In the genomic region with DNA sequence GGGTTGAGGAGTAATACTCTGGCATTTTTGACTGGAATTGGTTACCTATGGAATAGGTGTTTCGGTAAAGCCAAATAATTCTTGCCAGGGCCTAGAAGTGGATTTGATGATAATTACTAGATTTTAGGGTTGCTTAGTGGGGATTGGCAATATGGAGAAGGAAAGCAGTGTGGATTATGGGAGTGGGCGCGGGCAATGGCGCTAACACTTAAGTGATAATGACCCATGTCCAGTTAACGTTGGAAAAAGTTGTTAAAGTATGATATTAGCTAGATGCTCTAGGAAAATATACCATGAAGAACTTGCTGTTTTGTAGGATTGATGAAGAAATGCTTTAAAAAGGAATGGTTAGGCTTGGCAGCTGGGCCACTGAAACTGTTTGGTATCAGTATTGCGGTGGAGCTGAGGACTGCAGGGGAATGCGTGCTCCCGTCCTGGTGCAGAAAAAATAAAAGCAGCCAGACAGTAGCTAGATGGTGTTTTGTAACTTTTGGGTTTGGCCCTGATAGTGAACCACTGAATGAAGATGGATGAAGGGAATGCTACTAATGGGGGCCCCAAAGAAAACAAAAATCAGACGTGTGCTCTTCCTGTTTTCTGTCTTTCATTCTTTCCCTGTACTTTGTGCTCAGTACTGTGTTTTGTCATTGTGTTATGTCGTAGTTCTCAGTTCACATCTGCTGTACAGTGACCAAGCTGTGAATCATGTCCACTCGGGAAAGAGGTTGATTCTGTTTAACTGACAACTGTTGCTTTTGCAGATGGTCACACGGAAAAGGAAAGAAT, we compare ENCODE assay signal across 8 cellular contexts. TPM values are rescaled to one million over a fixed set of nuclear protein-coding genes. Genes with fewer than 3 reads are reported as not detected.
A peak's percentile ranks its signal among the peaks of the same experiment; 100 is the strongest.
DNase-seq lines count a peak whose midpoint lies in the region; ATAC-seq, FAIRE-seq and TF ChIP-seq lines count a peak whose summit lies in the region.

No MANE protein-coding gene starts in this region.

- TF ChIP-seq POLR2A in A549 (IDR thresholded peaks at IDR 0.05; ENCODE audit: low read length), result no peak
- TF ChIP-seq POLR2A in GM12892 (IDR thresholded peaks at IDR 0.05; ENCODE audit: low read depth, low read length), result no peak
- peak in 1 of 2 donors; percentile 12 for TF ChIP-seq POLR2A in Peyer's patch (IDR thresholded peaks at IDR 0.05)
- TF ChIP-seq POLR2A in body of pancreas (IDR thresholded peaks at IDR 0.05), result peak in 2 of 3 donors; percentile 53

- ATAC-seq in A549 (peak; percentile 66 to 71; a peak in 5 of 6 replicates), HG02973 (IDR thresholded peaks at IDR 0.05; ENCODE audit: unreplicated experiment) (peak; percentile 45), body of pancreas (peak; percentile 39)

- H3K9me3 ChIP-seq in A549, result no peaks in the 10 kb centered on the region
- H3K9me3 ChIP-seq in Peyer's patch, result no peaks in the 10 kb centered on the region
- no peaks in the 10 kb centered on the region for H3K9me3 ChIP-seq in body of pancreas

- no peaks in the 10 kb centered on the region for H3K9me3 Mint-ChIP-seq in immature natural killer cell

- H3K4me1 ChIP-seq in A549 (peaks cover 29% of the 10 kb centered on the region), Peyer's patch (peaks cover 0 to 29% (median 1%) of the 10 kb centered on the region in 4 donors), body of pancreas (peaks cover 67% of the 10 kb centered on the region)

- no peaks in the 10 kb centered on the region for H3K36me3 Mint-ChIP-seq in immature natural killer cell

- no peak for TF ChIP-seq RAD21 in A549 (conservative IDR thresholded peaks at IDR 0.05 in 1 of 2, IDR thresholded peaks at IDR 0.05 in 1 of 2)

- DNase-seq in A549 (ENCODE audit: low read depth in 1 of 2, low spot score in 1 of 2) (peak; percentile 13 to 22), GM12892 (ENCODE audit: insufficient read length) (peak; percentile 13), Peyer's patch (peak; percentile 18 to 53 (median 43)), body of pancreas (peak; percentile 33 to 58 (median 52)), immature natural killer cell (peak; percentile 19 to 30 (median 24)), NCI-H2171 (lab: John Stamatoyannopoulos, UW) (no peak)

- H3K27ac ChIP-seq in A549 (peak overlapping the region; percentile 79 to 91; a peak in 5 of 6 replicates), Peyer's patch (peak overlapping the region; percentile 63 to 81 (median 74)), body of pancreas (peak overlapping the region; percentile 75 to 92 (median 89)), skin epidermis (peak overlapping the region in 20 of 21 experiments; percentile 40 to 92 (median 78))

- CTCF ChIA-PET in A549 (lab: Yijun Ruan, JAX), result interaction anchor here (0.7 to 1.3 kb wide), 3 partner anchors 34 to 53 kb away, joined by 3 to 5 read pairs (median 5); no protein-coding TSS in a partner anchor

- peaks cover 4 to 6% (median 4%) of the 10 kb centered on the region in 3 donors for H3K27me3 Mint-ChIP-seq in immature natural killer cell (ENCODE audit: low read depth in 3 of 3)

- H3K4me1 Mint-ChIP-seq in immature natural killer cell, result peaks cover 31 to 50% of the 10 kb centered on the region in 2 donors

- TF ChIP-seq EP300 in A549 (IDR thresholded peaks at IDR 0.05), result no peak

- no peak for FAIRE-seq in A549 (lab: Jason Lieb, UNC)
- peak; percentile 78 for FAIRE-seq in GM12892 (lab: Jason Lieb, UNC)

- intact Hi-C loops in body of pancreas (cut with DNase I), result no loop called here

- peak overlapping the region; percentile 93 for H3K4me2 ChIP-seq in A549

- peak overlapping the region; percentile 89 to 94 (median 92) for H3K4me3 Mint-ChIP-seq in immature natural killer cell

- H3K4me3 ChIP-seq in A549 (peak overlapping the region; percentile 89), Peyer's patch (peak overlapping the region; percentile 64 to 84 (median 78)), body of pancreas (peak overlapping the region; percentile 54 to 75), skin epidermis (peak overlapping the region; percentile 63 to 91 (median 80))

- WGBS in A549 (ENCODE audit: missing lambda C conversion rate), result 25% methylated on average over 12 of the region's 12 CpGs
- 1 to 2% methylated on average over 12 of the region's 12 CpGs for WGBS in body of pancreas, 2 donors

- H3K27me3 ChIP-seq in Peyer's patch (no peaks in the 10 kb centered on the region), body of pancreas (no peaks in the 10 kb centered on the region)

- H3K27ac Mint-ChIP-seq in immature natural killer cell, result peak overlapping the region; percentile 82 to 93 (median 90)

- H3K36me3 ChIP-seq in Peyer's patch, result no peaks in the 10 kb centered on the region
- no peaks in the 10 kb centered on the region for H3K36me3 ChIP-seq in body of pancreas (replicated peaks in 1 of 2; ENCODE audit: insufficient read depth in 1 of 2, low read depth in 2 of 2)

- TF ChIP-seq CTCF in A549 (IDR thresholded peaks at IDR 0.05) (no peak), Peyer's patch (IDR thresholded peaks at IDR 0.05) (peak in 3 of 6 experiments; percentile 35 to 56 (median 51)), body of pancreas (IDR thresholded peaks at IDR 0.05) (peak in 6 of 7 experiments; percentile 11 to 60 (median 38))

- POLR2A ChIA-PET in A549 (lab: Yijun Ruan, JAX), result no interaction called here

TF ChIP-seq in A549, 52 proteins besides CTCF, POLR2A, EP300 and RAD21:
- TF ChIP-seq CEBPB (IDR thresholded peaks at IDR 0.05) (no peak), RFX5 (IDR thresholded peaks at IDR 0.05) (no peak), CHD4 (IDR thresholded peaks at IDR 0.05; ENCODE audit: borderline replicate concordance) (no peak), NPAS2 (CRISPR knock-in tag; IDR thresholded peaks at IDR 0.05; ENCODE audit: borderline replicate concordance) (no peak), CHD2 (IDR thresholded peaks at IDR 0.05; ENCODE audit: low read length, partially characterized antibody) (no peak), HOXB5 (CRISPR knock-in tag; IDR thresholded peaks at IDR 0.05) (no peak), FOSB (CRISPR knock-in tag; IDR thresholded peaks at IDR 0.05) (no peak), EHF (CRISPR knock-in tag; IDR thresholded peaks at IDR 0.05) (no peak), ESRRA (IDR thresholded peaks at IDR 0.05; ENCODE audit: borderline replicate concordance, low read length) (no peak), NFE2L2 (conservative IDR thresholded peaks at IDR 0.05; ENCODE audit: low read length) (no peak), TFCP2L1 (CRISPR knock-in tag; IDR thresholded peaks at IDR 0.05) (no peak), ZFP36 (IDR thresholded peaks at IDR 0.05; ENCODE audit: borderline replicate concordance, partially characterized antibody) (no peak), HEYL (CRISPR knock-in tag; IDR thresholded peaks at IDR 0.05) (no peak), FOSL2 (IDR thresholded peaks at IDR 0.05) (no peak), FOSL2 (CRISPR knock-in tag; IDR thresholded peaks at IDR 0.05) (no peak), HOXB13 (CRISPR knock-in tag; IDR thresholded peaks at IDR 0.05; ENCODE audit: low read depth) (no peak)
- TF ChIP-seq, protein P1, sequence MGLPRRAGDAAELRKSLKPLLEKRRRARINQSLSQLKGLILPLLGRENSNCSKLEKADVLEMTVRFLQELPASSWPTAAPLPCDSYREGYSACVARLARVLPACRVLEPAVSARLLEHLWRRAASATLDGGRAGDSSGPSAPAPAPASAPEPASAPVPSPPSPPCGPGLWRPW (IDR thresholded peaks at IDR 0.05), result no peak
- TF ChIP-seq, protein P2, sequence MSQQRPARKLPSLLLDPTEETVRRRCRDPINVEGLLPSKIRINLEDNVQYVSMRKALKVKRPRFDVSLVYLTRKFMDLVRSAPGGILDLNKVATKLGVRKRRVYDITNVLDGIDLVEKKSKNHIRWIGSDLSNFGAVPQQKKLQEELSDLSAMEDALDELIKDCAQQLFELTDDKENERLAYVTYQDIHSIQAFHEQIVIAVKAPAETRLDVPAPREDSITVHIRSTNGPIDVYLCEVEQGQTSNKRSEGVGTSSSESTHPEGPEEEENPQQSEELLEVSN (IDR thresholded peaks at IDR 0.05; ENCODE audit: borderline replicate concordance, low read depth), result no peak
- TF ChIP-seq, protein P3, sequence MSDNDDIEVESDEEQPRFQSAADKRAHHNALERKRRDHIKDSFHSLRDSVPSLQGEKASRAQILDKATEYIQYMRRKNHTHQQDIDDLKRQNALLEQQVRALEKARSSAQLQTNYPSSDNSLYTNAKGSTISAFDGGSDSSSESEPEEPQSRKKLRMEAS (IDR thresholded peaks at IDR 0.05), result no peak
- TF ChIP-seq, protein P4, sequence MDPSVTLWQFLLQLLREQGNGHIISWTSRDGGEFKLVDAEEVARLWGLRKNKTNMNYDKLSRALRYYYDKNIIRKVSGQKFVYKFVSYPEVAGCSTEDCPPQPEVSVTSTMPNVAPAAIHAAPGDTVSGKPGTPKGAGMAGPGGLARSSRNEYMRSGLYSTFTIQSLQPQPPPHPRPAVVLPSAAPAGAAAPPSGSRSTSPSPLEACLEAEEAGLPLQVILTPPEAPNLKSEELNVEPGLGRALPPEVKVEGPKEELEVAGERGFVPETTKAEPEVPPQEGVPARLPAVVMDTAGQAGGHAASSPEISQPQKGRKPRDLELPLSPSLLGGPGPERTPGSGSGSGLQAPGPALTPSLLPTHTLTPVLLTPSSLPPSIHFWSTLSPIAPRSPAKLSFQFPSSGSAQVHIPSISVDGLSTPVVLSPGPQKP (IDR thresholded peaks at IDR 0.05; ENCODE audit: low read depth, low read length), result no peak

RNA-seq across cellular contexts. Expression of a gene that starts 0.9 kb away (rescaled TPM):
- polyA plus RNA-seq in A549 (2011; rRNA removed), result 23.4 and 25.2 TPM in 2 replicates
- 6.1 and 6.3 TPM in 2 replicates for polyA plus RNA-seq in A549 (2012; cell fraction: cytosol; rRNA removed)
- 2.1 and 5.0 TPM in 2 replicates for polyA plus RNA-seq in A549 (2012; cell fraction: nucleus; rRNA removed)
- polyA plus RNA-seq in A549 (2017; fragmentation: RNase III; extraction: RNeasy Plus Mini Kit Qiagen cat#74134 plus additional on column Dnase treatment), result 10.2 to 13.8 TPM (median 12.1 TPM) in 3 replicates
- 6.6 and 6.7 TPM in 2 replicates for polyA minus RNA-seq in A549 (2011; rRNA and poly(A)+ RNA removed)
- polyA plus RNA-seq in GM12892 (2012; ENCODE audit: missing spikeins), result 46.4 TPM
- 10 to 100 TPM; 11.4 to 29.7 (median 21.5) TPM for total RNA-seq in Peyer's patch
- 10 to 100 TPM in 1 of 2 donors, 1 to 10 TPM in 1; 3.6 to 25.4 TPM for total RNA-seq in body of pancreas
- 10 to 100 TPM; 15.9 to 19.8 (median 19.1) TPM for polyA plus RNA-seq in immature natural killer cell

Comparison
In these comparisons a context has a peak if more than half of its experiments do, and no peak if none do; other contexts are left out.
1. POLR2A ChIP-seq: peak in body of pancreas (2 of 3); none in A549 (single experiment) and GM12892 (single experiment).
2. Peak in every context shown above with its lines, with median percentiles within 50 percentile points of each other: ATAC-seq, H3K27ac ChIP-seq and H3K4me3 ChIP-seq.